9 cellular contexts compared by ENCODE assay signal in genomic region chr17:58147930-58148434, GRCh38. TPM values are rescaled to one million over a fixed set of nuclear protein-coding genes. Genes with fewer than 3 reads are reported as not detected.
"Had no signal": no experiment of that assay in that cellular context is flagged by ENCODE, and none has a peak within 500 bp of the region (broad histone marks: within the 10 kb centered on the region; RNA-seq: fewer than 3 reads in every experiment).

OR4D1 (plus strand) TSS chr17:58148384; CDS start chr17:58155154, 6,770 bp downstream.

- H3K4me3 Mint-ChIP-seq: HFFc6, IgD-negative memory B cell had no signal

- ATAC-seq: HCT116, HepG2, K562 had no signal

- DNase-seq: GOT3, H7, HFFc6, KG1 had no signal

- H3K27ac Mint-ChIP-seq: HFFc6, IgD-negative memory B cell had no signal

RNA-seq across cellular contexts. Expression of gene OR4D1, which starts in this region (rescaled TPM):
- total RNA-seq: HepG2, HFFc6, HT1080, K562 had no signal
